1 cellular context compared by ENCODE assay signal in the genomic region with DNA sequence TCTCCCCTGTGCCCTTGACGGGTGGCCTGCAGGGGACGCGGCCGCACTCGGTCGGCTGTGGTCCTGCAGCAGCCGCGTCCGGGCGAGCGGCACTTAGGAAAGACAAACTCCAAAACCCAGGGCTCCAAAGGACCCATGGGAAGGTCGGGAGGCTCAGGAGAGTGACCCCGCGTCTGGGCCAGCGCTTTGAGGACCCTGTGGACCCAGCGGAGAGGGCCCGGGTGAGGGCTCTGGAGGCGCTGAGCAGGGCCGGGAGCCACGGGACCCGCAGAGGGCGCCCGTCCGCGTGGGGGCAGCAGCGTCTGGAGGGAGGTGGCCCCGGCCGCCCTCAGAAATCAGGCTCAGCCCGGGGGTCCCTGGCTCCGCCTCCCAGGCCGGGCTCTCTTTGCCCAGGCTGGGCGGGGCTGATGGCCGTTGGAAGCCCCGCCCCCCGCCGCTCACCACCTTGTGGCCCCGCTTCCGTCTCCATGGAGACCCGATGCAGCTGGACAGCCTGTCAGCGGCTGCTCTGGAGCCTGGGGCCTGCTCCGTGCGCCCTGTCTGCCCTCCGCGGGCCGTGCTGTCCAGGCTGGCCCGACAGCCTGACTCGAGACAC.
TF ChIP-seq lines count a peak whose summit lies in the region.

No MANE protein-coding gene starts in this region.

TF ChIP-seq in H1, 55 proteins besides CTCF, POLR2A, EP300 and RAD21 (continued from another document):
- TF ChIP-seq CBX5 (IDR thresholded peaks at IDR 0.05; ENCODE audit: low read depth, low read length): no peak
- no peak for TF ChIP-seq TAF7 (optimal IDR thresholded peaks at IDR 0.05; ENCODE audit: borderline replicate concordance, low read depth, low read length)
- no peak for TF ChIP-seq KDM5A (IDR thresholded peaks at IDR 0.05; ENCODE audit: low read length)
- no peak for TF ChIP-seq GTF2F1 (IDR thresholded peaks at IDR 0.05; ENCODE audit: borderline replicate concordance, low read depth, low read length)
- 0 out of 2 replicates have a peak, but pooled peaks have one; percentile 22 for TF ChIP-seq CREB1 (IDR thresholded peaks at IDR 0.05)
- TF ChIP-seq SAP30 (IDR thresholded peaks at IDR 0.05; ENCODE audit: insufficient read depth, insufficient replicate concordance, low read length): no peak
- TF ChIP-seq SIN3A (conservative IDR thresholded peaks at IDR 0.05 in 1 of 2, IDR thresholded peaks at IDR 0.05 in 1 of 2; ENCODE audit: low read depth in 1 of 2, low read length in 2 of 2): peak; percentile 88 to 94; a peak in 3 of 4 replicates
- no peak for TF ChIP-seq PHF8 (conservative IDR thresholded peaks at IDR 0.05; ENCODE audit: low read depth, low read length)
- peak; percentile 34; the same call in 1 of the 2 replicates for TF ChIP-seq MAX (IDR thresholded peaks at IDR 0.05)
- TF ChIP-seq SP2 (IDR thresholded peaks at IDR 0.05; ENCODE audit: low read length): no peak
- no peak for TF ChIP-seq CTBP2 (IDR thresholded peaks at IDR 0.05; ENCODE audit: borderline replicate concordance, insufficient read depth, insufficient read length, low read length)
- peak; percentile 65 for TF ChIP-seq KDM4A (IDR thresholded peaks at IDR 0.05; ENCODE audit: low read depth, low read length, severe bottlenecking)
- no peak for TF ChIP-seq HDAC2 (IDR thresholded peaks at IDR 0.05; ENCODE audit: borderline replicate concordance in 1 of 2, low read depth in 2 of 2, low read length in 2 of 2)
- TF ChIP-seq MAFK (IDR thresholded peaks at IDR 0.05; ENCODE audit: low read depth, low read length): no peak
- TF ChIP-seq NANOG (IDR thresholded peaks at IDR 0.05; ENCODE audit: insufficient read depth, low read depth, low read length, poor library complexity, severe bottlenecking): peak; percentile 18
- TF ChIP-seq, protein P1, sequence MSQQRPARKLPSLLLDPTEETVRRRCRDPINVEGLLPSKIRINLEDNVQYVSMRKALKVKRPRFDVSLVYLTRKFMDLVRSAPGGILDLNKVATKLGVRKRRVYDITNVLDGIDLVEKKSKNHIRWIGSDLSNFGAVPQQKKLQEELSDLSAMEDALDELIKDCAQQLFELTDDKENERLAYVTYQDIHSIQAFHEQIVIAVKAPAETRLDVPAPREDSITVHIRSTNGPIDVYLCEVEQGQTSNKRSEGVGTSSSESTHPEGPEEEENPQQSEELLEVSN (IDR thresholded peaks at IDR 0.05): peak; percentile 29; the same call in 1 of the 2 replicates
TF ChIP-seq in H1: peak in this region for 6.
